Comparison of ENCODE assay signal across 23 cellular contexts in genomic region chr11:58992489-58992888, GRCh38.
"Had no signal": no experiment of that assay in that cellular context is flagged by ENCODE, and none has a peak within 500 bp of the region (broad histone marks: within the 10 kb centered on the region; RNA-seq: fewer than 3 reads in every experiment).

No MANE protein-coding gene starts in this region.

- H2AFZ ChIP-seq: PC-9 had no signal

- H3K4me3 ChIP-seq: cardiac muscle cell, MG63, PC-9 had no signal

- H3K36me3 Mint-ChIP-seq: activated CD4-positive, alpha-beta memory T cell treated with anti-CD3 and anti-CD28 coated beads for 36 hours; activated naive CD4-positive, alpha-beta T cell treated with anti-CD3 and anti-CD28 coated beads, Interleukin-2, amount 50 U/mL, for 72 hours had no signal

- H3K27ac Mint-ChIP-seq: activated CD4-positive, alpha-beta memory T cell treated with anti-CD3 and anti-CD28 coated beads for 36 hours; activated CD4-positive, alpha-beta T cell treated with anti-CD3 and anti-CD28 coated beads, Interleukin-2, amount 10 ng/mL, durations not matched to agents 7 days and 5 days; activated naive CD4-positive, alpha-beta T cell treated with anti-CD3 and anti-CD28 coated beads, Interleukin-2, amount 50 U/mL, for 72 hours; activated naive CD8-positive, alpha-beta T cell treated with anti-CD3 and anti-CD28 coated beads, Interleukin-2, amount 50 U/mL, for 24 hours; T-helper 17 cell had no signal

- H3K27ac ChIP-seq: brain microvascular endothelial cell, cardiac muscle cell, PC-9, VCaP had no signal

- H3K4me3 Mint-ChIP-seq: activated CD4-positive, alpha-beta memory T cell treated with anti-CD3 and anti-CD28 coated beads for 36 hours; activated CD4-positive, alpha-beta T cell treated with anti-CD3 and anti-CD28 coated beads, Interleukin-2, amount 10 ng/mL, durations not matched to agents 7 days and 5 days; activated naive CD8-positive, alpha-beta T cell treated with anti-CD3 and anti-CD28 coated beads, Interleukin-2, amount 50 U/mL, for 24 hours; activated T-cell treated with anti-CD3 and anti-CD28 coated beads, Interleukin-2, amount 50 U/mL, for 4 hours; T-helper 17 cell had no signal

- DNase-seq: activated CD4-positive, alpha-beta memory T cell treated with anti-CD3 and anti-CD28 coated beads for 36 hours; activated CD4-positive, alpha-beta T cell treated with anti-CD3 and anti-CD28 coated beads, Interleukin-2, amount 10 ng/mL, durations not matched to agents 7 days and 5 days; activated CD4-positive, CD25-positive, alpha-beta regulatory T cell; activated CD8-positive, alpha-beta memory T cell treated with anti-CD3 and anti-CD28 coated beads for 24 hours; activated effector memory CD4-positive, alpha-beta T cell treated with anti-CD3 and anti-CD28 coated beads, Interleukin-2, amount 50 U/mL, for 16 hours; activated naive CD4-positive, alpha-beta T cell treated with Interleukin-2 at 50 U/mL for 16 hours; activated naive CD8-positive, alpha-beta T cell treated with anti-CD3 and anti-CD28 coated beads, Interleukin-2, amount 50 U/mL, for 24 hours; activated T-cell treated with anti-CD3 and anti-CD28 coated beads, Interleukin-2, amount 50 U/mL, for 4 hours; amygdala; brain microvascular endothelial cell; MG63; NCI-H1105; NCI-H1436; NCI-H187; NCI-H2081; NCI-H510A treated with DMSO at 0.1 percent for 48 hours; PC-9; SHP77 treated with DMSO at 0.1 percent for 48 hours; T-helper 17 cell; T1000 had no signal

- H3K27me3 ChIP-seq: brain microvascular endothelial cell, cardiac muscle cell, MG63 had no signal

- ATAC-seq: activated naive CD4-positive, alpha-beta T cell treated with anti-CD3 and anti-CD28 coated beads, Interleukin-2, amount 50 U/mL, for 72 hours; activated naive CD8-positive, alpha-beta T cell treated with anti-CD3 and anti-CD28 coated beads, Interleukin-2, amount 50 U/mL, for 24 hours; activated T-cell treated with anti-CD3 and anti-CD28 coated beads, Interleukin-2, amount 50 U/mL, for 4 hours; T-helper 17 cell had no signal

- H3K9me3 Mint-ChIP-seq: activated CD4-positive, alpha-beta memory T cell treated with anti-CD3 and anti-CD28 coated beads for 36 hours; activated CD4-positive, alpha-beta T cell treated with anti-CD3 and anti-CD28 coated beads, Interleukin-2, amount 10 ng/mL, durations not matched to agents 7 days and 5 days; activated naive CD8-positive, alpha-beta T cell treated with anti-CD3 and anti-CD28 coated beads, Interleukin-2, amount 50 U/mL, for 24 hours; activated T-cell treated with anti-CD3 and anti-CD28 coated beads, Interleukin-2, amount 50 U/mL, for 4 hours had no signal

- H3K4me2 ChIP-seq: PC-9 had no signal

- H3K36me3 ChIP-seq: brain microvascular endothelial cell, cardiac muscle cell, MG63 had no signal

- H3K4me1 Mint-ChIP-seq: activated CD4-positive, alpha-beta T cell treated with anti-CD3 and anti-CD28 coated beads, Interleukin-2, amount 10 ng/mL, durations not matched to agents 7 days and 5 days; activated naive CD8-positive, alpha-beta T cell treated with anti-CD3 and anti-CD28 coated beads, Interleukin-2, amount 50 U/mL, for 24 hours; T-helper 17 cell had no signal

- H3K9me3 ChIP-seq: MG63 had no signal
